ENCODE assay signal across 1 cellular context in genomic region chr17:76575570-76575969, GRCh38.
TF ChIP-seq lines count a peak whose summit lies in the region.

No MANE protein-coding gene starts in this region.

TF ChIP-seq in HepG2, 621 proteins besides CTCF, POLR2A, EP300 and RAD21:
- TF ChIP-seq ZNF788 (CRISPR knock-in tag; IDR thresholded peaks at IDR 0.05; ENCODE audit: borderline replicate concordance), result 0 out of 2 replicates have a peak, but pooled peaks have one; percentile 23
- TF ChIP-seq KAT8 (CRISPR knock-in tag; IDR thresholded peaks at IDR 0.05), result no peak
- TF ChIP-seq ZNF879 (CRISPR knock-in tag; IDR thresholded peaks at IDR 0.05), result no peak
- TF ChIP-seq KDM3A (CRISPR knock-in tag; IDR thresholded peaks at IDR 0.05; ENCODE audit: low read depth), result no peak
- no peak for TF ChIP-seq EZH2 (conservative IDR thresholded peaks at IDR 0.05; ENCODE audit: low read depth, low read length)
- no peak for TF ChIP-seq ATF4 (CRISPR knock-in tag; IDR thresholded peaks at IDR 0.05)
- TF ChIP-seq ZFP62 (CRISPR knock-in tag; IDR thresholded peaks at IDR 0.05), result no peak
- peak; percentile 32; the same call in 1 of the 2 replicates for TF ChIP-seq TBX2 (CRISPR knock-in tag; IDR thresholded peaks at IDR 0.05; ENCODE audit: borderline replicate concordance)
- TF ChIP-seq HES4 (CRISPR knock-in tag; IDR thresholded peaks at IDR 0.05; ENCODE audit: borderline replicate concordance), result no peak
- TF ChIP-seq RBFOX2 (IDR thresholded peaks at IDR 0.05; ENCODE audit: low read depth, low read length), result no peak
- TF ChIP-seq HDAC6 (IDR thresholded peaks at IDR 0.05; ENCODE audit: low read depth, low read length), result no peak
- TF ChIP-seq ZFP36 (IDR thresholded peaks at IDR 0.05; ENCODE audit: borderline replicate concordance, low read depth, low read length, partially characterized antibody), result no peak
- no peak for TF ChIP-seq ZIK1 (CRISPR knock-in tag; IDR thresholded peaks at IDR 0.05; ENCODE audit: borderline replicate concordance, low read depth)
- TF ChIP-seq ZNF10 (CRISPR knock-in tag; IDR thresholded peaks at IDR 0.05; ENCODE audit: borderline replicate concordance, low read depth), result no peak
- no peak for TF ChIP-seq CBX2 (IDR thresholded peaks at IDR 0.05; ENCODE audit: low read depth, low read length)
- no peak for TF ChIP-seq CBX2 (CRISPR knock-in tag; IDR thresholded peaks at IDR 0.05; ENCODE audit: low read depth)
- TF ChIP-seq ZNF451 (CRISPR knock-in tag; IDR thresholded peaks at IDR 0.05), result no peak
- no peak for TF ChIP-seq CBX5 (CRISPR knock-in tag; IDR thresholded peaks at IDR 0.05; ENCODE audit: borderline replicate concordance)
- TF ChIP-seq IRF1 (CRISPR knock-in tag; IDR thresholded peaks at IDR 0.05; ENCODE audit: low read depth), result no peak
